Comparison of ENCODE assay signal across 1 cellular context in the genomic region with DNA sequence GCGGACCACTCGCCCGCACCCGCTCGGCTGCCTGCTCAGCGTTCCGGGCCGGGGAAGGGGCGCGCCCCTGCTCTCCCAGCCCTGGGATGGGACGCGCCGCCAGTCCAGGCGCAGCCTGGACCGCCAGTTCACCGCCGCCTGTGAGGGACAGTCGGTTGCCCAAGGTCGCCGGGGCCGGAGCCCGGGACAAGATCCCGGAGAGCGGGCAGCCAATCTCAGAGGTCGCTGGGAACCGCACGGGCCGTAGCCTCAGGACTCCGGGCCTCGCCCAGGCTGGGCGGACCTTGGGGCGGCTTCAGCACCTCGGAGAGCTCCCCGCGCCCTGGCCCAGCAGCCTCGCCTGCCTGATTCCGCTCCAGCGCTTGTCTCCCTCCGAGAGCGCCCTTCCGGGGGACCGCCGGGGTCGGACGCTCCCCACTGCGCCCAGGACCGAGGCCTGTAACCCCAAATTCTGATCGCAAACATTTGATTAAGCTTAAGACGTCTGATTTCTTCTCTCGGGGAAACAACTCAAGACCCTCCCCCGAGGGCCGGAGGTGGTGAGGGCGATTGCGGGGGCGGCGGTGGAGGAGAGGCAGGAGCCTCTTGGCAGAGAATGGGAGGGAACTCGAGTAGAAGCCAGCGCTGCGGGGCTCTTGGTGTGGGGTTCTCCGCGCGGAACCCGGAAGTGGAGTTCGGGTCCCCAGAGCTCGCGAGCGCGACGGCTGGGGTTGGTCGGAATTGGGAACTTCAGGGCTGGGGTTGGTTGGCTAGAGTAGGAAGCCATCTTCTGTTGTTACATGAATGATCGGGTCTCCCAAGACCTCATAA.
TF ChIP-seq lines count a peak whose summit lies in the region.

No MANE protein-coding gene starts in this region.

TF ChIP-seq in HepG2, 621 proteins besides CTCF, POLR2A, EP300 and RAD21 (continued from another document and continues in another):
- TF ChIP-seq, protein P1, sequence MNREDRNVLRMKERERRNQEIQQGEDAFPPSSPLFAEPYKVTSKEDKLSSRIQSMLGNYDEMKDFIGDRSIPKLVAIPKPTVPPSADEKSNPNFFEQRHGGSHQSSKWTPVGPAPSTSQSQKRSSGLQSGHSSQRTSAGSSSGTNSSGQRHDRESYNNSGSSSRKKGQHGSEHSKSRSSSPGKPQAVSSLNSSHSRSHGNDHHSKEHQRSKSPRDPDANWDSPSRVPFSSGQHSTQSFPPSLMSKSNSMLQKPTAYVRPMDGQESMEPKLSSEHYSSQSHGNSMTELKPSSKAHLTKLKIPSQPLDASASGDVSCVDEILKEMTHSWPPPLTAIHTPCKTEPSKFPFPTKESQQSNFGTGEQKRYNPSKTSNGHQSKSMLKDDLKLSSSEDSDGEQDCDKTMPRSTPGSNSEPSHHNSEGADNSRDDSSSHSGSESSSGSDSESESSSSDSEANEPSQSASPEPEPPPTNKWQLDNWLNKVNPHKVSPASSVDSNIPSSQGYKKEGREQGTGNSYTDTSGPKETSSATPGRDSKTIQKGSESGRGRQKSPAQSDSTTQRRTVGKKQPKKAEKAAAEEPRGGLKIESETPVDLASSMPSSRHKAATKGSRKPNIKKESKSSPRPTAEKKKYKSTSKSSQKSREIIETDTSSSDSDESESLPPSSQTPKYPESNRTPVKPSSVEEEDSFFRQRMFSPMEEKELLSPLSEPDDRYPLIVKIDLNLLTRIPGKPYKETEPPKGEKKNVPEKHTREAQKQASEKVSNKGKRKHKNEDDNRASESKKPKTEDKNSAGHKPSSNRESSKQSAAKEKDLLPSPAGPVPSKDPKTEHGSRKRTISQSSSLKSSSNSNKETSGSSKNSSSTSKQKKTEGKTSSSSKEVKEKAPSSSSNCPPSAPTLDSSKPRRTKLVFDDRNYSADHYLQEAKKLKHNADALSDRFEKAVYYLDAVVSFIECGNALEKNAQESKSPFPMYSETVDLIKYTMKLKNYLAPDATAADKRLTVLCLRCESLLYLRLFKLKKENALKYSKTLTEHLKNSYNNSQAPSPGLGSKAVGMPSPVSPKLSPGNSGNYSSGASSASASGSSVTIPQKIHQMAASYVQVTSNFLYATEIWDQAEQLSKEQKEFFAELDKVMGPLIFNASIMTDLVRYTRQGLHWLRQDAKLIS (CRISPR knock-in tag; IDR thresholded peaks at IDR 0.05): no peak
- TF ChIP-seq, protein P2, sequence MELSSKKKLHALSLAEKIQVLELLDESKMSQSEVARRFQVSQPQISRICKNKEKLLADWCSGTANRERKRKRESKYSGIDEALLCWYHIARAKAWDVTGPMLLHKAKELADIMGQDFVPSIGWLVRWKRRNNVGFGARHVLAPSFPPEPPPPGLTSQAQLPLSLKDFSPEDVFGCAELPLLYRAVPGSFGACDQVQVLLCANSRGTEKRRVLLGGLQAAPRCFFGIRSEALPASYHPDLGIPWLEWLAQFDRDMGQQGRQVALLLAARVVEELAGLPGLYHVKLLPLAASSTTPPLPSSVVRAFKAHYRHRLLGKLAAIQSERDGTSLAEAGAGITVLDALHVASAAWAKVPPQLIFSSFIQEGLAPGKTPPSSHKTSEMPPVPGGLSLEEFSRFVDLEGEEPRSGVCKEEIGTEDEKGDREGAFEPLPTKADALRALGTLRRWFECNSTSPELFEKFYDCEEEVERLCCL (CRISPR knock-in tag; IDR thresholded peaks at IDR 0.05; ENCODE audit: borderline replicate concordance): peak; percentile 98; the same call in 1 of the 2 replicates
- TF ChIP-seq, protein P3, sequence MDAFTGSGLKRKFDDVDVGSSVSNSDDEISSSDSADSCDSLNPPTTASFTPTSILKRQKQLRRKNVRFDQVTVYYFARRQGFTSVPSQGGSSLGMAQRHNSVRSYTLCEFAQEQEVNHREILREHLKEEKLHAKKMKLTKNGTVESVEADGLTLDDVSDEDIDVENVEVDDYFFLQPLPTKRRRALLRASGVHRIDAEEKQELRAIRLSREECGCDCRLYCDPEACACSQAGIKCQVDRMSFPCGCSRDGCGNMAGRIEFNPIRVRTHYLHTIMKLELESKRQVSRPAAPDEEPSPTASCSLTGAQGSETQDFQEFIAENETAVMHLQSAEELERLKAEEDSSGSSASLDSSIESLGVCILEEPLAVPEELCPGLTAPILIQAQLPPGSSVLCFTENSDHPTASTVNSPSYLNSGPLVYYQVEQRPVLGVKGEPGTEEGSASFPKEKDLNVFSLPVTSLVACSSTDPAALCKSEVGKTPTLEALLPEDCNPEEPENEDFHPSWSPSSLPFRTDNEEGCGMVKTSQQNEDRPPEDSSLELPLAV (CRISPR knock-in tag; conservative IDR thresholded peaks at IDR 0.05; ENCODE audit: low read depth): no peak; the same call in 1 of the 2 replicates
- peak; percentile 46 for TF ChIP-seq YY1 (IDR thresholded peaks at IDR 0.05; ENCODE audit: insufficient read depth, insufficient replicate concordance, low read depth, low read length)
- no peak for TF ChIP-seq ZNF556 (CRISPR knock-in tag; IDR thresholded peaks at IDR 0.05; ENCODE audit: borderline replicate concordance)
- TF ChIP-seq CENPT (CRISPR knock-in tag; IDR thresholded peaks at IDR 0.05; ENCODE audit: low read depth): peak; percentile 90
- TF ChIP-seq ZFY (CRISPR knock-in tag; IDR thresholded peaks at IDR 0.05): peak; percentile 80
- TF ChIP-seq ZNF232 (CRISPR knock-in tag; IDR thresholded peaks at IDR 0.05; ENCODE audit: borderline replicate concordance): peak; percentile 99
- peak; percentile 84 for TF ChIP-seq TAF15 (IDR thresholded peaks at IDR 0.05; ENCODE audit: low read depth, low read length, poor library complexity, severe bottlenecking)
- TF ChIP-seq, protein P4, sequence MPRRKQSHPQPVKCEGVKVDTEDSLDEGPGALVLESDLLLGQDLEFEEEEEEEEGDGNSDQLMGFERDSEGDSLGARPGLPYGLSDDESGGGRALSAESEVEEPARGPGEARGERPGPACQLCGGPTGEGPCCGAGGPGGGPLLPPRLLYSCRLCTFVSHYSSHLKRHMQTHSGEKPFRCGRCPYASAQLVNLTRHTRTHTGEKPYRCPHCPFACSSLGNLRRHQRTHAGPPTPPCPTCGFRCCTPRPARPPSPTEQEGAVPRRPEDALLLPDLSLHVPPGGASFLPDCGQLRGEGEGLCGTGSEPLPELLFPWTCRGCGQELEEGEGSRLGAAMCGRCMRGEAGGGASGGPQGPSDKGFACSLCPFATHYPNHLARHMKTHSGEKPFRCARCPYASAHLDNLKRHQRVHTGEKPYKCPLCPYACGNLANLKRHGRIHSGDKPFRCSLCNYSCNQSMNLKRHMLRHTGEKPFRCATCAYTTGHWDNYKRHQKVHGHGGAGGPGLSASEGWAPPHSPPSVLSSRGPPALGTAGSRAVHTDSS (CRISPR knock-in tag; conservative IDR thresholded peaks at IDR 0.05): no peak
- TF ChIP-seq ZNF75D (CRISPR knock-in tag; IDR thresholded peaks at IDR 0.05; ENCODE audit: borderline replicate concordance): 0 out of 2 replicates have a peak, but pooled peaks have one; percentile 87
- peak; percentile 59; the same call in 1 of the 2 replicates for TF ChIP-seq JUND (CRISPR knock-in tag; IDR thresholded peaks at IDR 0.05)
- TF ChIP-seq, protein P5, sequence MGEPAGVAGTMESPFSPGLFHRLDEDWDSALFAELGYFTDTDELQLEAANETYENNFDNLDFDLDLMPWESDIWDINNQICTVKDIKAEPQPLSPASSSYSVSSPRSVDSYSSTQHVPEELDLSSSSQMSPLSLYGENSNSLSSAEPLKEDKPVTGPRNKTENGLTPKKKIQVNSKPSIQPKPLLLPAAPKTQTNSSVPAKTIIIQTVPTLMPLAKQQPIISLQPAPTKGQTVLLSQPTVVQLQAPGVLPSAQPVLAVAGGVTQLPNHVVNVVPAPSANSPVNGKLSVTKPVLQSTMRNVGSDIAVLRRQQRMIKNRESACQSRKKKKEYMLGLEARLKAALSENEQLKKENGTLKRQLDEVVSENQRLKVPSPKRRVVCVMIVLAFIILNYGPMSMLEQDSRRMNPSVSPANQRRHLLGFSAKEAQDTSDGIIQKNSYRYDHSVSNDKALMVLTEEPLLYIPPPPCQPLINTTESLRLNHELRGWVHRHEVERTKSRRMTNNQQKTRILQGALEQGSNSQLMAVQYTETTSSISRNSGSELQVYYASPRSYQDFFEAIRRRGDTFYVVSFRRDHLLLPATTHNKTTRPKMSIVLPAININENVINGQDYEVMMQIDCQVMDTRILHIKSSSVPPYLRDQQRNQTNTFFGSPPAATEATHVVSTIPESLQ (CRISPR knock-in tag; conservative IDR thresholded peaks at IDR 0.05): peak; percentile 97; the same call in 1 of the 2 replicates
- TF ChIP-seq, protein P6, sequence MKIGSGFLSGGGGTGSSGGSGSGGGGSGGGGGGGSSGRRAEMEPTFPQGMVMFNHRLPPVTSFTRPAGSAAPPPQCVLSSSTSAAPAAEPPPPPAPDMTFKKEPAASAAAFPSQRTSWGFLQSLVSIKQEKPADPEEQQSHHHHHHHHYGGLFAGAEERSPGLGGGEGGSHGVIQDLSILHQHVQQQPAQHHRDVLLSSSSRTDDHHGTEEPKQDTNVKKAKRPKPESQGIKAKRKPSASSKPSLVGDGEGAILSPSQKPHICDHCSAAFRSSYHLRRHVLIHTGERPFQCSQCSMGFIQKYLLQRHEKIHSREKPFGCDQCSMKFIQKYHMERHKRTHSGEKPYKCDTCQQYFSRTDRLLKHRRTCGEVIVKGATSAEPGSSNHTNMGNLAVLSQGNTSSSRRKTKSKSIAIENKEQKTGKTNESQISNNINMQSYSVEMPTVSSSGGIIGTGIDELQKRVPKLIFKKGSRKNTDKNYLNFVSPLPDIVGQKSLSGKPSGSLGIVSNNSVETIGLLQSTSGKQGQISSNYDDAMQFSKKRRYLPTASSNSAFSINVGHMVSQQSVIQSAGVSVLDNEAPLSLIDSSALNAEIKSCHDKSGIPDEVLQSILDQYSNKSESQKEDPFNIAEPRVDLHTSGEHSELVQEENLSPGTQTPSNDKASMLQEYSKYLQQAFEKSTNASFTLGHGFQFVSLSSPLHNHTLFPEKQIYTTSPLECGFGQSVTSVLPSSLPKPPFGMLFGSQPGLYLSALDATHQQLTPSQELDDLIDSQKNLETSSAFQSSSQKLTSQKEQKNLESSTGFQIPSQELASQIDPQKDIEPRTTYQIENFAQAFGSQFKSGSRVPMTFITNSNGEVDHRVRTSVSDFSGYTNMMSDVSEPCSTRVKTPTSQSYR (CRISPR knock-in tag; IDR thresholded peaks at IDR 0.05; ENCODE audit: borderline replicate concordance): peak; percentile 59; the same call in 1 of the 2 replicates
- peak; percentile 95; the same call in 1 of the 2 replicates for TF ChIP-seq ZNF788 (CRISPR knock-in tag; IDR thresholded peaks at IDR 0.05; ENCODE audit: borderline replicate concordance)
- TF ChIP-seq, protein P7, sequence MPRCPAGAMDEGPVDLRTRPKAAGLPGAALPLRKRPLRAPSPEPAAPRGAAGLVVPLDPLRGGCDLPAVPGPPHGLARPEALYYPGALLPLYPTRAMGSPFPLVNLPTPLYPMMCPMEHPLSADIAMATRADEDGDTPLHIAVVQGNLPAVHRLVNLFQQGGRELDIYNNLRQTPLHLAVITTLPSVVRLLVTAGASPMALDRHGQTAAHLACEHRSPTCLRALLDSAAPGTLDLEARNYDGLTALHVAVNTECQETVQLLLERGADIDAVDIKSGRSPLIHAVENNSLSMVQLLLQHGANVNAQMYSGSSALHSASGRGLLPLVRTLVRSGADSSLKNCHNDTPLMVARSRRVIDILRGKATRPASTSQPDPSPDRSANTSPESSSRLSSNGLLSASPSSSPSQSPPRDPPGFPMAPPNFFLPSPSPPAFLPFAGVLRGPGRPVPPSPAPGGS (CRISPR knock-in tag; IDR thresholded peaks at IDR 0.05): peak; percentile 97
- no peak for TF ChIP-seq RBM22 (optimal IDR thresholded peaks at IDR 0.05; ENCODE audit: low read length)
- peak; percentile 94 for TF ChIP-seq ZNF546 (CRISPR knock-in tag; conservative IDR thresholded peaks at IDR 0.05)
- TF ChIP-seq ZNF616 (CRISPR knock-in tag; IDR thresholded peaks at IDR 0.05; ENCODE audit: low read depth): peak; percentile 97
- peak; percentile 23; the same call in 1 of the 2 replicates for TF ChIP-seq HNF4A (CRISPR knock-in tag; IDR thresholded peaks at IDR 0.05)
- no peak for TF ChIP-seq ZNF354B (CRISPR knock-in tag; IDR thresholded peaks at IDR 0.05)
- TF ChIP-seq, protein P8, sequence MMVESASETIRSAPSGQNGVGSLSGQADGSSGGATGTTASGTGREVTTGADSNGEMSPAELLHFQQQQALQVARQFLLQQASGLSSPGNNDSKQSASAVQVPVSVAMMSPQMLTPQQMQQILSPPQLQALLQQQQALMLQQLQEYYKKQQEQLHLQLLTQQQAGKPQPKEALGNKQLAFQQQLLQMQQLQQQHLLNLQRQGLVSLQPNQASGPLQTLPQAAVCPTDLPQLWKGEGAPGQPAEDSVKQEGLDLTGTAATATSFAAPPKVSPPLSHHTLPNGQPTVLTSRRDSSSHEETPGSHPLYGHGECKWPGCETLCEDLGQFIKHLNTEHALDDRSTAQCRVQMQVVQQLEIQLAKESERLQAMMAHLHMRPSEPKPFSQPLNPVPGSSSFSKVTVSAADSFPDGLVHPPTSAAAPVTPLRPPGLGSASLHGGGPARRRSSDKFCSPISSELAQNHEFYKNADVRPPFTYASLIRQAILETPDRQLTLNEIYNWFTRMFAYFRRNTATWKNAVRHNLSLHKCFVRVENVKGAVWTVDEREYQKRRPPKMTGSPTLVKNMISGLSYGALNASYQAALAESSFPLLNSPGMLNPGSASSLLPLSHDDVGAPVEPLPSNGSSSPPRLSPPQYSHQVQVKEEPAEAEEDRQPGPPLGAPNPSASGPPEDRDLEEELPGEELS (CRISPR knock-in tag; IDR thresholded peaks at IDR 0.05): peak; percentile 81
- TF ChIP-seq TCF7L2 (IDR thresholded peaks at IDR 0.05; ENCODE audit: low read depth, low read length): no peak
- TF ChIP-seq, protein P9, sequence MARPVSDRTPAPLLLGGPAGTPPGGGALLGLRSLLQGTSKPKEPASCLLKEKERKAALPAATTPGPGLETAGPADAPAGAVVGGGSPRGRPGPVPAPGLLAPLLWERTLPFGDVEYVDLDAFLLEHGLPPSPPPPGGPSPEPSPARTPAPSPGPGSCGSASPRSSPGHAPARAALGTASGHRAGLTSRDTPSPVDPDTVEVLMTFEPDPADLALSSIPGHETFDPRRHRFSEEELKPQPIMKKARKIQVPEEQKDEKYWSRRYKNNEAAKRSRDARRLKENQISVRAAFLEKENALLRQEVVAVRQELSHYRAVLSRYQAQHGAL (CRISPR knock-in tag; IDR thresholded peaks at IDR 0.05; ENCODE audit: not compliant biosample characterization): peak; percentile 98
- TF ChIP-seq, protein P10, sequence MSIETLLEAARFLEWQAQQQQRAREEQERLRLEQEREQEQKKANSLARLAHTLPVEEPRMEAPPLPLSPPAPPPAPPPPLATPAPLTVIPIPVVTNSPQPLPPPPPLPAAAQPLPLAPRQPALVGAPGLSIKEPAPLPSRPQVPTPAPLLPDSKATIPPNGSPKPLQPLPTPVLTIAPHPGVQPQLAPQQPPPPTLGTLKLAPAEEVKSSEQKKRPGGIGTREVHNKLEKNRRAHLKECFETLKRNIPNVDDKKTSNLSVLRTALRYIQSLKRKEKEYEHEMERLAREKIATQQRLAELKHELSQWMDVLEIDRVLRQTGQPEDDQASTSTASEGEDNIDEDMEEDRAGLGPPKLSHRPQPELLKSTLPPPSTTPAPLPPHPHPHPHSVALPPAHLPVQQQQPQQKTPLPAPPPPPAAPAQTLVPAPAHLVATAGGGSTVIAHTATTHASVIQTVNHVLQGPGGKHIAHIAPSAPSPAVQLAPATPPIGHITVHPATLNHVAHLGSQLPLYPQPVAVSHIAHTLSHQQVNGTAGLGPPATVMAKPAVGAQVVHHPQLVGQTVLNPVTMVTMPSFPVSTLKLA (IDR thresholded peaks at IDR 0.05): peak; percentile 30; the same call in 1 of the 2 replicates
- peak; percentile 94 for TF ChIP-seq ZNF253 (CRISPR knock-in tag; IDR thresholded peaks at IDR 0.05; ENCODE audit: borderline replicate concordance)
- no peak for TF ChIP-seq ZNF562 (CRISPR knock-in tag; IDR thresholded peaks at IDR 0.05; ENCODE audit: borderline replicate concordance)
- TF ChIP-seq NONO (IDR thresholded peaks at IDR 0.05): no peak
- TF ChIP-seq NONO (CRISPR knock-in tag; conservative IDR thresholded peaks at IDR 0.05): peak; percentile 65; the same call in 1 of the 2 replicates
- TF ChIP-seq ZFP90 (CRISPR knock-in tag; IDR thresholded peaks at IDR 0.05; ENCODE audit: borderline replicate concordance): peak; percentile 98
- TF ChIP-seq DR1 (CRISPR knock-in tag; IDR thresholded peaks at IDR 0.05): peak; percentile 32; the same call in 1 of the 2 replicates
- peak; percentile 95 for TF ChIP-seq NFKBIZ (CRISPR knock-in tag; IDR thresholded peaks at IDR 0.05)
- TF ChIP-seq ZNF557 (CRISPR knock-in tag; IDR thresholded peaks at IDR 0.05): peak; percentile 98
